Comparison of ENCODE assay signal across 1 cellular context in the genomic region with DNA sequence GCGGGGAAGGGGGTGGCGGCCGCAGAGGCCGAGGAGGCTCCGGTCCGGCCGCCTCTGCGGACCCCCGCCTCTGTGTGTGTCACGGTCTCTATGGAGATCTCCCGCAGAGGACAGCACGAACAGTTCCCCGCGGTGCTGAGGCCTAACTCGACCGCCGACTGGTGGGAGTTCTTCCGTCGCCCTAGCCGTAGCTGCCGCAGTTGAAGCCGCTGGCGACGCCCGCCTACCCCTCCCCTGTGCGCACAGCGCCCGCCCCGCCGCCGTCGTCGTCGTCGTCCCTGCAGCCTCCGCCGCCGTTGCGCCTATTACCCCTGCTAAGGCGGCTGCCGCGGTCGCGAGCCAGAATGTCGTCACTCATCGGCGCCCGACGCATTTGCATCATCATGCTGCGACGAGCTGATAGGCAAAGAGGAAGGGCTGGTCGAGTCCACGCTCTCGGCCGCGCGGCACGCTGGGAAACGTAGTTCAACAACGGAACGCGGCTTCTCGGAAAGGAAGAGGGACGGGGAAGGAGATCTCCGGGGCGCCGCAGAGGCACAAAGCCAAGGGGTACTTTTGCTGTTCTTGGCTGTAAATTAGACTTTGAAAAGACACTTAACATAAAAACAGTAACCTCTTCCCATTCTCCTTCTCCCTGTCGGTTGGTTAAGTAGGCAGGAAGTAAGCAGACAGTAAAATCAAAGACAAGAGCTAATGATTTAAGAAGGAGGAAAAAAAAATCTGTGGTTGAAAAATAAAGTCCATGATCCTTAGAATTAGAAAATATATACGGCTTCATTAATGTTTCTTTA.
TF ChIP-seq lines count a peak whose summit lies in the region.

NUP153 (minus strand) TSS at position 346 of the 791 bp plus-strand sequence. CDS start 538 bp downstream, outside the sequence.

TF ChIP-seq in HepG2, 621 proteins besides CTCF, POLR2A, EP300 and RAD21 (continued from another document):
- no peak; the same call in 1 of the 2 replicates for TF ChIP-seq PRDM15 (CRISPR knock-in tag; IDR thresholded peaks at IDR 0.05)
- peak; percentile 89; the same call in 1 of the 2 replicates for TF ChIP-seq ZNF616 (CRISPR knock-in tag; IDR thresholded peaks at IDR 0.05; ENCODE audit: low read depth)
- TF ChIP-seq, protein P1, sequence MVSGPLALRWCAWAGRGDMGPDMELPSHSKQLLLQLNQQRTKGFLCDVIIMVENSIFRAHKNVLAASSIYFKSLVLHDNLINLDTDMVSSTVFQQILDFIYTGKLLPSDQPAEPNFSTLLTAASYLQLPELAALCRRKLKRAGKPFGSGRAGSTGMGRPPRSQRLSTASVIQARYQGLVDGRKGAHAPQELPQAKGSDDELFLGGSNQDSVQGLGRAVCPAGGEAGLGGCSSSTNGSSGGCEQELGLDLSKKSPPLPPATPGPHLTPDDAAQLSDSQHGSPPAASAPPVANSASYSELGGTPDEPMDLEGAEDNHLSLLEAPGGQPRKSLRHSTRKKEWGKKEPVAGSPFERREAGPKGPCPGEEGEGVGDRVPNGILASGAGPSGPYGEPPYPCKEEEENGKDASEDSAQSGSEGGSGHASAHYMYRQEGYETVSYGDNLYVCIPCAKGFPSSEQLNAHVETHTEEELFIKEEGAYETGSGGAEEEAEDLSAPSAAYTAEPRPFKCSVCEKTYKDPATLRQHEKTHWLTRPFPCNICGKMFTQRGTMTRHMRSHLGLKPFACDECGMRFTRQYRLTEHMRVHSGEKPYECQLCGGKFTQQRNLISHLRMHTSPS (CRISPR knock-in tag; IDR thresholded peaks at IDR 0.05; ENCODE audit: low read depth): no peak
- TF ChIP-seq RBFOX2 (IDR thresholded peaks at IDR 0.05; ENCODE audit: low read depth, low read length): peak; percentile 93
- no peak for TF ChIP-seq ZNF326 (CRISPR knock-in tag; IDR thresholded peaks at IDR 0.05; ENCODE audit: borderline replicate concordance)
- peak; percentile 96 for TF ChIP-seq GMEB2 (CRISPR knock-in tag; IDR thresholded peaks at IDR 0.05; ENCODE audit: low read depth)
- peak; percentile 91; the same call in 1 of the 2 replicates for TF ChIP-seq ZFP37 (CRISPR knock-in tag; IDR thresholded peaks at IDR 0.05; ENCODE audit: borderline replicate concordance)
- TF ChIP-seq KAT8 (CRISPR knock-in tag; IDR thresholded peaks at IDR 0.05): peak; percentile 99
- TF ChIP-seq, protein P2, sequence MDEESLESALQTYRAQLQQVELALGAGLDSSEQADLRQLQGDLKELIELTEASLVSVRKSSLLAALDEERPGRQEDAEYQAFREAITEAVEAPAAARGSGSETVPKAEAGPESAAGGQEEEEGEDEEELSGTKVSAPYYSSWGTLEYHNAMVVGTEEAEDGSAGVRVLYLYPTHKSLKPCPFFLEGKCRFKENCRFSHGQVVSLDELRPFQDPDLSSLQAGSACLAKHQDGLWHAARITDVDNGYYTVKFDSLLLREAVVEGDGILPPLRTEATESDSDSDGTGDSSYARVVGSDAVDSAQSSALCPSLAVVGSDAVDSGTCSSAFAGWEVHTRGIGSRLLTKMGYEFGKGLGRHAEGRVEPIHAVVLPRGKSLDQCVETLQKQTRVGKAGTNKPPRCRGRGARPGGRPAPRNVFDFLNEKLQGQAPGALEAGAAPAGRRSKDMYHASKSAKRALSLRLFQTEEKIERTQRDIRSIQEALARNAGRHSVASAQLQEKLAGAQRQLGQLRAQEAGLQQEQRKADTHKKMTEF (CRISPR knock-in tag; IDR thresholded peaks at IDR 0.05): peak; percentile 92
- TF ChIP-seq PHF20 (CRISPR knock-in tag; IDR thresholded peaks at IDR 0.05): peak; percentile 97
- peak; percentile 45; the same call in 1 of the 2 replicates for TF ChIP-seq ZNF709 (CRISPR knock-in tag; IDR thresholded peaks at IDR 0.05)
- TF ChIP-seq ZNF274 (CRISPR knock-in tag; IDR thresholded peaks at IDR 0.05): peak; percentile 89; the same call in 1 of the 2 replicates
- TF ChIP-seq ZNF431 (CRISPR knock-in tag; IDR thresholded peaks at IDR 0.05; ENCODE audit: borderline replicate concordance, low read depth): peak; percentile 67; the same call in 1 of the 2 replicates
- TF ChIP-seq TCF7L2 (IDR thresholded peaks at IDR 0.05; ENCODE audit: low read depth, low read length): no peak
- TF ChIP-seq, protein P3, sequence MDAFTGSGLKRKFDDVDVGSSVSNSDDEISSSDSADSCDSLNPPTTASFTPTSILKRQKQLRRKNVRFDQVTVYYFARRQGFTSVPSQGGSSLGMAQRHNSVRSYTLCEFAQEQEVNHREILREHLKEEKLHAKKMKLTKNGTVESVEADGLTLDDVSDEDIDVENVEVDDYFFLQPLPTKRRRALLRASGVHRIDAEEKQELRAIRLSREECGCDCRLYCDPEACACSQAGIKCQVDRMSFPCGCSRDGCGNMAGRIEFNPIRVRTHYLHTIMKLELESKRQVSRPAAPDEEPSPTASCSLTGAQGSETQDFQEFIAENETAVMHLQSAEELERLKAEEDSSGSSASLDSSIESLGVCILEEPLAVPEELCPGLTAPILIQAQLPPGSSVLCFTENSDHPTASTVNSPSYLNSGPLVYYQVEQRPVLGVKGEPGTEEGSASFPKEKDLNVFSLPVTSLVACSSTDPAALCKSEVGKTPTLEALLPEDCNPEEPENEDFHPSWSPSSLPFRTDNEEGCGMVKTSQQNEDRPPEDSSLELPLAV (CRISPR knock-in tag; conservative IDR thresholded peaks at IDR 0.05; ENCODE audit: low read depth): no peak
- TF ChIP-seq ZKSCAN5 (CRISPR knock-in tag; IDR thresholded peaks at IDR 0.05): no peak; the same call in 1 of the 2 replicates
- TF ChIP-seq GABPA (IDR thresholded peaks at IDR 0.05; ENCODE audit: low read depth, low read length): peak; percentile 86
- peak; percentile 96 for TF ChIP-seq GABPA (CRISPR knock-in tag; IDR thresholded peaks at IDR 0.05; ENCODE audit: low read depth)
